Comparison of ENCODE assay signal across 11 cellular contexts in genomic region chr5:25881318-25882036, GRCh38.
"Had no signal": no experiment of that assay in that cellular context is flagged by ENCODE, and none has a peak within 500 bp of the region (broad histone marks: within the 10 kb centered on the region; RNA-seq: fewer than 3 reads in every experiment).

No MANE protein-coding gene starts in this region.

- DNase-seq: GM23248, GOT3, H7, H9, HCEC 1CT, HFFc6 had no signal

- H3K4me3 ChIP-seq: GM23248, GM23338, HAP-1 had no signal

- H3K9me3 ChIP-seq: HAP-1 had no signal

- H3K4me2 ChIP-seq: GM23338 had no signal

- H3K4me1 ChIP-seq: HAP-1 had no signal

- H2AFZ ChIP-seq: GM23248, GM23338 had no signal

- H3K9ac ChIP-seq: GM23248 had no signal

- H3K27ac ChIP-seq: GM23248 had no signal

- FAIRE-seq: H1, H54 had no signal

- ATAC-seq: GM23338, HCT116 had no signal

- H3K36me3 ChIP-seq: HAP-1 had no signal
